In the genomic region with DNA sequence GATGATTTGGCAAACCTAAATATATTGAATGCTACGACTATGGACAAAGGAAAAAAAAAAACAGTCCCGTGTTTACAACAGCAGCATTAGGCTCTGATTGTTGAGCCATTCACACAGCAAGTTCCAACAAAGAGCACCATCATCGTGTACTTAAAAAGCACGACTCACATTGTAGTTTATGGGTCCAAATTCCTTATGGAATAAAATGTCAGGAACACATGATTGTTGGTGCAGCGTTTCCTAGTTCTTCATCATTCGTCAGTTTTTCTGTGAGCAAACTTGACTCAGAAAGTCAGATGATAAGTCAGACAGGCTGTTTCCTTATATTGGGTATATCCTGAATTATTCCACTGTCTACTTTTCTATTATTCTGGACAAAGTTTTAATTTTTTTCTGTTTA, we compare ENCODE assay signal across 18 cellular contexts. TPM values are rescaled to one million over a fixed set of nuclear protein-coding genes. Genes with fewer than 3 reads are reported as not detected.
DNase-seq lines count a peak whose midpoint lies in the region; ATAC-seq and TF ChIP-seq lines count a peak whose summit lies in the region.
"Had no signal": no experiment of that assay in that cellular context is flagged by ENCODE, and none has a peak within 500 bp of the region (broad histone marks: within the 10 kb centered on the region; RNA-seq: fewer than 3 reads in every experiment).

No MANE protein-coding gene starts in this region.

- intact Hi-C loops in adrenal gland (cut with DNase I) = no loop called here

- DNase-seq in HCEC 1CT (peak; percentile 38), epithelial cell of esophagus (ENCODE audit: low read depth) (peak; percentile 21), foreskin melanocyte (peak; percentile 25), renal cortical epithelial cell (ENCODE audit: low read depth) (peak; percentile 6), adrenal gland (no peak), T-helper 9 cell (no peak), NCI-H1092 (lab: John Stamatoyannopoulos, UW) (no peak)
- DNase-seq: C1 segment of cervical spinal cord; CD8-positive, alpha-beta memory T cell; DMS53; KG1; NCI-H1436; NCI-H1930; NCI-H226; NCI-H524; NCI-H82 had no signal

- no peaks in the 10 kb centered on the region for H3K27me3 ChIP-seq in adrenal gland

- H3K4me3 ChIP-seq in epithelial cell of esophagus (ENCODE audit: low read length) (no peak overlapping the region), adrenal gland (no peak overlapping the region)

- no peaks in the 10 kb centered on the region for H3K4me1 ChIP-seq in adrenal gland (replicated peaks in 1 of 2)

- H3K27ac ChIP-seq in adrenal gland = no peak overlapping the region

- H3K36me3 ChIP-seq in adrenal gland (replicated peaks in 1 of 2) = no peaks in the 10 kb centered on the region

- H3K9me3 ChIP-seq in adrenal gland (replicated peaks in 1 of 3) = no peaks in the 10 kb centered on the region

- ATAC-seq in HG03135 (IDR thresholded peaks at IDR 0.05; ENCODE audit: unreplicated experiment) = no peak
- ATAC-seq: HepG2 had no signal

- no peak for TF ChIP-seq POLR2A in adrenal gland (IDR thresholded peaks at IDR 0.05)

- 79 to 90% (median 87%) methylated on average over 6 of the region's 6 CpGs for WGBS in adrenal gland, 4 donors

- no peak for TF ChIP-seq CTCF in epithelial cell of esophagus (IDR thresholded peaks at IDR 0.05; ENCODE audit: insufficient read depth, low read depth, low read length, missing control alignments)
- no peak for TF ChIP-seq CTCF in adrenal gland (IDR thresholded peaks at IDR 0.05)

RNA-seq across cellular contexts. Expression of a gene that starts 10.0 kb away (rescaled TPM):
- total RNA-seq in renal cortical epithelial cell (47.2 and 86.1 TPM in 2 replicates), adrenal gland (100 to 1,000 TPM in 1 of 8 donors, 10 to 100 TPM in 7; 47.5 to 162 (median 59.4) TPM)
- polyA plus RNA-seq in adrenal gland = 10 to 100 TPM; 17.1 to 41.2 (median 23.4) TPM

Comparison
In these comparisons a context has a peak if more than half of its experiments do, and no peak if none do; other contexts are left out.
1. DNase-seq: peak in HCEC 1CT (single experiment), epithelial cell of esophagus (single experiment), foreskin melanocyte (single experiment) and renal cortical epithelial cell (single experiment); none in adrenal gland (0 of 7), T-helper 9 cell (single experiment) and NCI-H1092 (single experiment).